31 cellular contexts compared by ENCODE assay signal in genomic region chr3:55246016-55246415, GRCh38.
DNase-seq lines count a peak whose midpoint lies in the region; FAIRE-seq and TF ChIP-seq lines count a peak whose summit lies in the region.
"Had no signal": no experiment of that assay in that cellular context is flagged by ENCODE, and none has a peak within 500 bp of the region (broad histone marks: within the 10 kb centered on the region; RNA-seq: fewer than 3 reads in every experiment).

No MANE protein-coding gene starts in this region.

- intact Hi-C loops in activated CD4-positive, alpha-beta T cell treated with anti-CD3 and anti-CD28 coated beads, Interleukin-2, amount 10 ng/mL, durations not matched to agents 24 days and 14 days (cut with micrococcal nuclease) = no loop called here

- no peak for FAIRE-seq in HTR-8/SVneo (lab: Jason Lieb, UNC)
- FAIRE-seq: A204.1, endothelial cell of umbilical vein, GM12892, keratinocyte had no signal

- TF ChIP-seq CTCF in choroid plexus epithelial cell (conservative IDR thresholded peaks at IDR 0.05; ENCODE audit: low read depth, low read length) = no peak
- no peak for TF ChIP-seq CTCF in mesothelial cell of epicardium (IDR thresholded peaks at IDR 0.05; ENCODE audit: unreplicated experiment)

- DNase-seq in activated CD4-positive, alpha-beta T cell treated with anti-CD3 and anti-CD28 coated beads, Interleukin-2, amount 10 ng/mL, durations not matched to agents 24 days and 14 days = peak; percentile 23
- DNase-seq in activated CD4-positive, alpha-beta T cell treated with anti-CD3 and anti-CD28 coated beads, Interleukin-2, amount 50 U/mL, for 4 hours = no peak
- DNase-seq in choroid plexus epithelial cell (ENCODE audit: low read depth) (peak; percentile 67), mesothelial cell of epicardium (ENCODE audit: low spot score in 2 of 2, unreplicated experiment in 2 of 2) (no peak), C1 segment of cervical spinal cord (lab: John Stamatoyannopoulos, UW) (no peak), 8988T (no peak), HTR-8/SVneo (ENCODE audit: insufficient read length, low spot score) (no peak), DMS 273 treated with DMSO at 0.1 percent for 48 hours (lab: John Stamatoyannopoulos, UW) (no peak)
- DNase-seq: activated CD4-positive, alpha-beta T cell treated with anti-CD3 and anti-CD28 coated beads, Interleukin-2, amount 50 U/mL, for 48 hours; activated gamma-delta T cell; activated naive CD8-positive, alpha-beta T cell treated with anti-CD3 and anti-CD28 coated beads, Interleukin-2, amount 50 U/mL, for 24 hours; Caco-2; dorsolateral prefrontal cortex; GM23248; lower lobe of right lung; NCI-H1092 treated with DMSO at 0.1 percent for 48 hours; NCI-H2081 treated with DMSO at 0.1 percent for 48 hours; NCI-H446 treated with DMSO at 0.1 percent for 48 hours; NK-92 treated with Interleukin-12 subunit alpha and Interleukin-12 subunit beta, amount 100 ng/mL, for 24 hours; Peyer's patch; stimulated activated CD4-positive, alpha-beta T cell treated with anti-CD3 and anti-CD28 coated beads, Interleukin-4, amount 100 ng/mL, for 24 hours; stimulated activated naive CD8-positive, alpha-beta T cell treated with anti-CD3 and anti-CD28 coated beads, Interleukin-15, Interleukin-2, amounts not matched to agents 100 U/mL and 50 U/mL, for 24 hours; tibial artery had no signal

- H3K27me3 Mint-ChIP-seq in activated CD4-positive, alpha-beta T cell treated with anti-CD3 and anti-CD28 coated beads, Interleukin-2, amount 10 ng/mL, durations not matched to agents 24 days and 14 days = no peaks in the 10 kb centered on the region
- H3K27me3 Mint-ChIP-seq in mesothelial cell of epicardium (ENCODE audit: low read depth) = no peaks in the 10 kb centered on the region
- H3K27me3 Mint-ChIP-seq: activated naive CD8-positive, alpha-beta T cell treated with anti-CD3 and anti-CD28 coated beads, Interleukin-2, amount 50 U/mL, for 24 hours had no signal

- no peaks in the 10 kb centered on the region for H3K4me1 Mint-ChIP-seq in activated CD4-positive, alpha-beta T cell treated with anti-CD3 and anti-CD28 coated beads, Interleukin-2, amount 10 ng/mL, durations not matched to agents 24 days and 14 days
- peaks cover 22% of the 10 kb centered on the region for H3K4me1 Mint-ChIP-seq in mesothelial cell of epicardium
- H3K4me1 Mint-ChIP-seq: activated naive CD8-positive, alpha-beta T cell treated with anti-CD3 and anti-CD28 coated beads, Interleukin-2, amount 50 U/mL, for 24 hours had no signal

- H3K27ac Mint-ChIP-seq in activated CD4-positive, alpha-beta T cell treated with anti-CD3 and anti-CD28 coated beads, Interleukin-2, amount 10 ng/mL, durations not matched to agents 24 days and 14 days = no peak overlapping the region
- no peak overlapping the region for H3K27ac Mint-ChIP-seq in mesothelial cell of epicardium
- H3K27ac Mint-ChIP-seq: activated naive CD8-positive, alpha-beta T cell treated with anti-CD3 and anti-CD28 coated beads, Interleukin-2, amount 50 U/mL, for 24 hours; WTC11 had no signal

- H3K36me3 Mint-ChIP-seq in activated CD4-positive, alpha-beta T cell treated with anti-CD3 and anti-CD28 coated beads, Interleukin-2, amount 10 ng/mL, durations not matched to agents 24 days and 14 days (ENCODE audit: low read depth) = no peaks in the 10 kb centered on the region
- peaks cover 14% of the 10 kb centered on the region for H3K36me3 Mint-ChIP-seq in mesothelial cell of epicardium

- H3K4me3 Mint-ChIP-seq in activated CD4-positive, alpha-beta T cell treated with anti-CD3 and anti-CD28 coated beads, Interleukin-2, amount 10 ng/mL, durations not matched to agents 24 days and 14 days = no peak overlapping the region
- H3K4me3 Mint-ChIP-seq in mesothelial cell of epicardium = peak overlapping the region; percentile 44
- H3K4me3 Mint-ChIP-seq: activated naive CD8-positive, alpha-beta T cell treated with anti-CD3 and anti-CD28 coated beads, Interleukin-2, amount 50 U/mL, for 24 hours; WTC11 had no signal

- peaks cover 9% of the 10 kb centered on the region for H3K9me3 Mint-ChIP-seq in activated CD4-positive, alpha-beta T cell treated with anti-CD3 and anti-CD28 coated beads, Interleukin-2, amount 10 ng/mL, durations not matched to agents 24 days and 14 days
- peaks cover 29% of the 10 kb centered on the region for H3K9me3 Mint-ChIP-seq in mesothelial cell of epicardium

- peak overlapping the region; percentile 26 for H3K4me3 ChIP-seq in choroid plexus epithelial cell (ENCODE audit: low read depth, low read length)
- H3K4me3 ChIP-seq: cardiac muscle cell, dorsolateral prefrontal cortex, gastroesophageal sphincter, GM23248, lower lobe of right lung, Peyer's patch, SJSA1, tibial artery had no signal

Comparison
In these comparisons a context has a peak if more than half of its experiments do, and no peak if none do; other contexts are left out.
1. DNase-seq: peak in activated CD4-positive, alpha-beta T cell treated with anti-CD3 and anti-CD28 coated beads, Interleukin-2, amount 10 ng/mL, durations not matched to agents 24 days and 14 days (single experiment) and choroid plexus epithelial cell (single experiment); none in activated CD4-positive, alpha-beta T cell treated with anti-CD3 and anti-CD28 coated beads, Interleukin-2, amount 50 U/mL, for 4 hours (0 of 2), mesothelial cell of epicardium (0 of 2), C1 segment of cervical spinal cord (0 of 14), 8988T (single experiment), HTR-8/SVneo (single experiment) and DMS 273 treated with DMSO at 0.1 percent for 48 hours (single experiment).